ENCODE assay signal across 27 cellular contexts in genomic region chr6:91149914-91150674, GRCh38.
A peak's percentile ranks its signal among the peaks of the same experiment; 100 is the strongest.
DNase-seq lines count a peak whose midpoint lies in the region; ATAC-seq, FAIRE-seq and TF ChIP-seq lines count a peak whose summit lies in the region.
"Had no signal": no experiment of that assay in that cellular context is flagged by ENCODE, and none has a peak within 500 bp of the region (broad histone marks: within the 10 kb centered on the region; RNA-seq: fewer than 3 reads in every experiment).

No MANE protein-coding gene starts in this region.

- ATAC-seq in HepG2 (no peak), GM18873 (IDR thresholded peaks at IDR 0.05; ENCODE audit: low FRiP score, unreplicated experiment) (no peak), GM23338 (no peak)
- ATAC-seq: activated T-cell treated with anti-CD3 and anti-CD28 coated beads, Interleukin-2, amount 50 U/mL, for 4 hours; CD8-positive, alpha-beta T cell; naive thymus-derived CD4-positive, alpha-beta T cell; stimulated activated effector memory CD8-positive, alpha-beta T cell treated with anti-CD3 and anti-CD28 coated beads, Interleukin-12 subunit alpha, Interleukin-12 subunit beta, amount 100 ng/mL, for 72 hours; T-cell had no signal

- TF ChIP-seq CTCF in bronchial epithelial cell (IDR thresholded peaks at IDR 0.05; ENCODE audit: insufficient read depth, low read length, severe bottlenecking) (no peak), type B pancreatic cell (conservative IDR thresholded peaks at IDR 0.05) (no peak), HepG2 (CRISPR knock-in tag; IDR thresholded peaks at IDR 0.05) (no peak), GM23338 (conservative IDR thresholded peaks at IDR 0.05; ENCODE audit: low read depth in 2 of 2) (no peak)

- 93% methylated on average over 2 of the region's 2 CpGs for WGBS in mesenchymal stem cell
- 0% methylated on average over 2 of the region's 2 CpGs for WGBS in HepG2 (ENCODE audit: low lambda C conversion rate)

- no peak overlapping the region for H3K4ac ChIP-seq in mesenchymal stem cell (ENCODE audit: low read depth in 1 of 2, low read length in 2 of 2)

- CTCF ChIA-PET in HepG2 (lab: Yijun Ruan, JAX; ENCODE audit: low intra/inter-chr PET ratio, low total read pairs), result no interaction called here

- TF ChIP-seq POLR2A in HepG2 (IDR thresholded peaks at IDR 0.05; ENCODE audit: insufficient read depth in 1 of 2, low read depth in 2 of 2, low read length in 2 of 2), result no peak

- H4K20me1 ChIP-seq in HepG2 (ENCODE audit: insufficient read depth, low read length) (no peaks in the 10 kb centered on the region), GM23338 (replicated peaks; ENCODE audit: insufficient read depth) (no peaks in the 10 kb centered on the region)

- H3K27ac Mint-ChIP-seq in type B pancreatic cell, result peak overlapping the region; percentile 32
- H3K27ac Mint-ChIP-seq in GM23338, result no peak overlapping the region; the same call in 1 of the 2 replicates
- H3K27ac Mint-ChIP-seq: CD8-positive, alpha-beta T cell; memory B cell; naive thymus-derived CD4-positive, alpha-beta T cell; stimulated activated effector memory CD8-positive, alpha-beta T cell treated with anti-CD3 and anti-CD28 coated beads, Interleukin-12 subunit alpha, Interleukin-12 subunit beta, amount 100 ng/mL, for 72 hours; T-cell had no signal

- H2AK5ac ChIP-seq in mesenchymal stem cell (ENCODE audit: low read length, severe bottlenecking), result peak overlapping the region; percentile 61

- no peaks in the 10 kb centered on the region for H3K36me3 ChIP-seq in bronchial epithelial cell (ENCODE audit: control insufficient read depth, insufficient read depth, low read length)
- H3K36me3 ChIP-seq in mesenchymal stem cell (ENCODE audit: control insufficient read depth in 1 of 2, insufficient read depth in 2 of 2, low read depth in 1 of 2, low read length in 2 of 2), result no peaks in the 10 kb centered on the region
- no peaks in the 10 kb centered on the region for H3K36me3 ChIP-seq in HepG2 (replicated peaks in 1 of 2; ENCODE audit: control insufficient read depth in 1 of 2, insufficient read depth in 2 of 2, low read length in 2 of 2)
- no peaks in the 10 kb centered on the region for H3K36me3 ChIP-seq in GM23338 (ENCODE audit: insufficient read depth)
- H3K36me3 ChIP-seq: uterus had no signal

- no peak overlapping the region for H2AFZ ChIP-seq in mesenchymal stem cell (ENCODE audit: low read depth, low read length)
- H2AFZ ChIP-seq in HepG2 (ENCODE audit: low read length), result no peak overlapping the region
- no peak overlapping the region for H2AFZ ChIP-seq in GM23338
- H2AFZ ChIP-seq: parathyroid adenoma had no signal

- H3K79me1 ChIP-seq in mesenchymal stem cell (replicated peaks; ENCODE audit: low read length, poor library complexity, severe bottlenecking), result no peaks in the 10 kb centered on the region

- no TSS peak for BruUV-seq in HepG2 (replicated peaks; lab: Mats Ljungman, UMichigan)

- FAIRE-seq in bronchial epithelial cell (lab: Jason Lieb, UNC) (no peak), HepG2 (lab: Jason Lieb, UNC) (no peak)
- FAIRE-seq: kidney had no signal

- no peak overlapping the region for H3K9ac ChIP-seq in mesenchymal stem cell (ENCODE audit: low read length)
- H3K9ac ChIP-seq in HepG2 (ENCODE audit: insufficient read depth, low read depth, low read length), result no peak overlapping the region
- H3K9ac ChIP-seq: parathyroid adenoma had no signal

- no peak overlapping the region for H3K23ac ChIP-seq in mesenchymal stem cell (ENCODE audit: low read length in 2 of 2)

- intact Hi-C loops in HepG2 (cut with micrococcal nuclease; ENCODE audit: unreplicated experiment), result no loop called here

- no peak overlapping the region for H2BK5ac ChIP-seq in mesenchymal stem cell (ENCODE audit: low read depth, low read length, poor library complexity, severe bottlenecking)

- in situ Hi-C loops in HepG2 (cut with HindIII; ENCODE audit: extremely low pct_ligation_motif_present, low pct_unique_long_range_greater_than_20kb), result no loop called here

- H3K4me2 ChIP-seq in mesenchymal stem cell (ENCODE audit: low read length, poor library complexity, severe bottlenecking) (no peak overlapping the region), HepG2 (ENCODE audit: low read depth, low read length) (no peak overlapping the region), GM23338 (no peak overlapping the region)

- no peaks in the 10 kb centered on the region for H3F3A ChIP-seq in GM23338 (replicated peaks; ENCODE audit: low read depth)

- H3K9me3 ChIP-seq in mesenchymal stem cell (ENCODE audit: control insufficient read depth, low read length), result no peaks in the 10 kb centered on the region
- no peaks in the 10 kb centered on the region for H3K9me3 ChIP-seq in HepG2 (ENCODE audit: low read length)
- H3K9me3 ChIP-seq: uterus had no signal

- peaks cover 6% of the 10 kb centered on the region for H3K4me1 ChIP-seq in mesenchymal stem cell (ENCODE audit: control insufficient read depth, insufficient read depth, low read depth, low read length)
- no peaks in the 10 kb centered on the region for H3K4me1 ChIP-seq in HepG2 (ENCODE audit: insufficient read depth, low read length)
- peaks cover 5% of the 10 kb centered on the region for H3K4me1 ChIP-seq in GM23338 (ENCODE audit: insufficient read depth)
- H3K4me1 ChIP-seq: parathyroid adenoma, uterus had no signal

- H4K8ac ChIP-seq in mesenchymal stem cell (ENCODE audit: low read length), result no peak overlapping the region

- H2BK12ac ChIP-seq in mesenchymal stem cell (ENCODE audit: low read length in 2 of 2), result no peak overlapping the region

- H2BK15ac ChIP-seq in mesenchymal stem cell (ENCODE audit: low read depth, poor library complexity, severe bottlenecking), result no peak overlapping the region

- H3K9me3 Mint-ChIP-seq in type B pancreatic cell, result no peaks in the 10 kb centered on the region
- no peaks in the 10 kb centered on the region for H3K9me3 Mint-ChIP-seq in GM23338

- H3K4me3 ChIP-seq in bronchial epithelial cell (ENCODE audit: low read depth, low read length) (no peak overlapping the region), mesenchymal stem cell (ENCODE audit: insufficient read depth in 1 of 2, low read depth in 1 of 2, low read length in 2 of 2) (peak overlapping the region in 1 of 2 experiments; percentile 6), HepG2 (replicated peaks in 1 of 3; ENCODE audit: insufficient read depth in 1 of 3, low read depth in 2 of 3, low read length in 3 of 3) (no peak overlapping the region), GM23338 (no peak overlapping the region)
- H3K4me3 ChIP-seq: uterus had no signal

- H3K4me3 Mint-ChIP-seq in type B pancreatic cell, result peak overlapping the region; percentile 48
- H3K4me3 Mint-ChIP-seq in GM23338, result no peak overlapping the region
- H3K4me3 Mint-ChIP-seq: activated T-cell treated with anti-CD3 and anti-CD28 coated beads, Interleukin-2, amount 50 U/mL, for 4 hours; CD8-positive, alpha-beta T cell; memory B cell; naive thymus-derived CD4-positive, alpha-beta T cell; stimulated activated effector memory CD8-positive, alpha-beta T cell treated with anti-CD3 and anti-CD28 coated beads, Interleukin-12 subunit alpha, Interleukin-12 subunit beta, amount 100 ng/mL, for 72 hours; T-cell had no signal

- H3K79me2 ChIP-seq in HepG2 (ENCODE audit: insufficient read depth, low read length) (no peaks in the 10 kb centered on the region), GM23338 (replicated peaks; ENCODE audit: insufficient read depth) (no peaks in the 10 kb centered on the region)
- H3K79me2 ChIP-seq: parathyroid adenoma had no signal

- no peak overlapping the region for H2BK120ac ChIP-seq in mesenchymal stem cell (ENCODE audit: low read depth, low read length)

- H3K4me1 Mint-ChIP-seq in type B pancreatic cell (ENCODE audit: unreplicated experiment), result peaks cover 34% of the 10 kb centered on the region
- peaks cover 7% of the 10 kb centered on the region for H3K4me1 Mint-ChIP-seq in GM23338
- H3K4me1 Mint-ChIP-seq: memory B cell; naive thymus-derived CD4-positive, alpha-beta T cell; stimulated activated effector memory CD8-positive, alpha-beta T cell treated with anti-CD3 and anti-CD28 coated beads, Interleukin-12 subunit alpha, Interleukin-12 subunit beta, amount 100 ng/mL, for 72 hours; T-cell had no signal

- TF ChIP-seq EP300 in HepG2 (IDR thresholded peaks at IDR 0.05; ENCODE audit: low read depth in 2 of 2, low read length in 2 of 2) (no peak), HepG2 (CRISPR knock-in tag; IDR thresholded peaks at IDR 0.05; ENCODE audit: borderline replicate concordance) (no peak)

- H3K36me3 Mint-ChIP-seq in type B pancreatic cell (no peaks in the 10 kb centered on the region), GM23338 (ENCODE audit: low read depth) (no peaks in the 10 kb centered on the region)
- H3K36me3 Mint-ChIP-seq: CD8-positive, alpha-beta T cell; memory B cell; naive thymus-derived CD4-positive, alpha-beta T cell; stimulated activated effector memory CD8-positive, alpha-beta T cell treated with anti-CD3 and anti-CD28 coated beads, Interleukin-12 subunit alpha, Interleukin-12 subunit beta, amount 100 ng/mL, for 72 hours; T-cell had no signal

- no peak for TF ChIP-seq RAD21 in HepG2 (CRISPR knock-in tag; IDR thresholded peaks at IDR 0.05)

- no peak overlapping the region for H4K91ac ChIP-seq in mesenchymal stem cell (ENCODE audit: low read length)

- H3K27ac ChIP-seq in mesenchymal stem cell (ENCODE audit: low read length, poor library complexity, severe bottlenecking) (peak overlapping the region; percentile 74), HepG2 (ENCODE audit: extremely low read length, insufficient read depth, low read length) (no peak overlapping the region), GM23338 (ENCODE audit: low read depth) (no peak overlapping the region; the same call in 1 of the 2 replicates)
- H3K27ac ChIP-seq: parathyroid adenoma, uterus had no signal

- peak overlapping the region in 1 of 2 experiments; percentile 7 for H3K18ac ChIP-seq in mesenchymal stem cell (ENCODE audit: low read depth in 1 of 2, low read length in 2 of 2)

- no peaks in the 10 kb centered on the region for H3K27me3 ChIP-seq in bronchial epithelial cell (ENCODE audit: control insufficient read depth, insufficient read depth, low read length)
- no peaks in the 10 kb centered on the region for H3K27me3 ChIP-seq in mesenchymal stem cell (ENCODE audit: control insufficient read depth in 1 of 2, insufficient read depth in 1 of 2, low read length in 2 of 2)
- H3K27me3 ChIP-seq in HepG2 (ENCODE audit: control insufficient read depth in 1 of 2, insufficient read depth in 2 of 2, low read length in 2 of 2), result no peaks in the 10 kb centered on the region
- H3K27me3 ChIP-seq in GM23338 (ENCODE audit: insufficient read depth), result no peaks in the 10 kb centered on the region
- H3K27me3 ChIP-seq: uterus had no signal

- no peaks in the 10 kb centered on the region for H3K9me2 ChIP-seq in GM23338 (ENCODE audit: insufficient read depth)

- POLR2A ChIA-PET in HepG2 (lab: Yijun Ruan, JAX), result no interaction called here

- DNase-seq in NCI-H526 treated with DMSO at 0.1 percent for 48 hours (lab: John Stamatoyannopoulos, UW) (peak; percentile 82), bronchial epithelial cell (ENCODE audit: low read depth) (peak; percentile 19), mesenchymal stem cell (peak; percentile 24), type B pancreatic cell (ENCODE audit: extremely low spot score, unreplicated experiment) (no peak), HepG2 (ENCODE audit: low spot score) (no peak), GM23338 (ENCODE audit: low spot score) (no peak)
- DNase-seq: activated CD4-positive, alpha-beta T cell treated with anti-CD3 and anti-CD28 coated beads for 4 hours; activated naive CD4-positive, alpha-beta T cell treated with Interleukin-2 at 50 U/mL for 16 hours; activated T-cell treated with anti-CD3 and anti-CD28 coated beads, Interleukin-2, amount 50 U/mL, for 4 hours; amygdala; CD8-positive, alpha-beta T cell; DMS53; effector CD4-positive, alpha-beta T cell; GDM1; HCEC 1CT; KBM-7; kidney; naive thymus-derived CD4-positive, alpha-beta T cell; NCI-H2171; SHP77; stimulated activated CD4-positive, alpha-beta T cell treated with anti-CD3 and anti-CD28 coated beads, Interleukin-1b, Interleukin-23, amount 100 ng/mL, for 48 hours; T-cell; uterus had no signal

- H3K27me3 Mint-ChIP-seq in type B pancreatic cell (no peaks in the 10 kb centered on the region), GM23338 (ENCODE audit: insufficient read depth, low read depth, poor library complexity) (no peaks in the 10 kb centered on the region)
- H3K27me3 Mint-ChIP-seq: memory B cell, T-cell had no signal

- H3K14ac ChIP-seq in mesenchymal stem cell (ENCODE audit: low read length in 2 of 2), result no peak overlapping the region

Comparison
In these comparisons a context has a peak if more than half of its experiments do, and no peak if none do; other contexts are left out.
1. DNase-seq: peak in NCI-H526 treated with DMSO at 0.1 percent for 48 hours (single experiment), bronchial epithelial cell (single experiment) and mesenchymal stem cell (single experiment); none in type B pancreatic cell (single experiment), HepG2 (single experiment) and GM23338 (single experiment).